ENCODE assay signal across 28 cellular contexts in the genomic region with DNA sequence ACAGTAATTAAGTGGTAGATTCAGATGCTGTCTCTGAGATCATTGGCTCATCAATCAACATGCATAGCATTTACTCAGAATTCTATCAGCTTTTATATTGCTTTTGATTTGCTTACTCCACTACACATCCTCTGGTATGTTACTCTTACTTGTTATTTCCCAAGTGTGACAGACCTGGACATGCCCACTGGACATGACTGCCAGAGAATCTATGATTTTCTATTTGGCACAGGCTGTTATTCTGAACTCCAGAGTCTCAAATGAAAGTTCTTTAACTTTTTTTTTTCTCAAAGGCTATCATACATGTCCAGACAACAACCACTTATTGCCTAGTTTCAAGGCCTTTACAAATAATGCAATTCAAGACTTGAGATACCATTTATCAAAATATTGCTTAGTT.
"Had no signal": no experiment of that assay in that cellular context is flagged by ENCODE, and none has a peak within 500 bp of the region (broad histone marks: within the 10 kb centered on the region; RNA-seq: fewer than 3 reads in every experiment).

No MANE protein-coding gene starts in this region.

- DNase-seq: activated CD4-positive, alpha-beta memory T cell treated with anti-CD3 and anti-CD28 coated beads for 36 hours; activated CD4-positive, alpha-beta T cell treated with anti-CD3 and anti-CD28 coated beads for 36 hours; activated CD4-positive, alpha-beta T cell treated with anti-CD3 and anti-CD28 coated beads, Interleukin-2, amount 10 ng/mL, durations not matched to agents 24 days and 14 days; activated CD4-positive, CD25-positive, alpha-beta regulatory T cell; activated CD4-positive, CD25-positive, alpha-beta regulatory T cell treated with anti-CD3 and anti-CD28 coated beads, Interleukin-2, amount 50 U/mL, for 72 hours; activated CD8-positive, alpha-beta memory T cell treated with anti-CD3 and anti-CD28 coated beads, Interleukin-2, amount 10 ng/mL, durations not matched to agents 7 days and 5 days; activated CD8-positive, alpha-beta memory T cell treated with anti-CD3 and anti-CD28 coated beads, Interleukin-2, amount 50 U/mL, for 4 hours; activated CD8-positive, alpha-beta T cell treated with anti-CD3 and anti-CD28 coated beads, Interleukin-2, amount 10 ng/mL, durations not matched to agents 7 days and 5 days; activated gamma-delta T cell; activated naive CD4-positive, alpha-beta T cell; activated naive CD4-positive, alpha-beta T cell treated with anti-CD3 and anti-CD28 coated beads, Interleukin-2, amount 10 ng/mL, durations not matched to agents 7 days and 5 days; activated naive CD8-positive, alpha-beta T cell treated with anti-CD3 and anti-CD28 coated beads, Interleukin-2, amount 10 ng/mL, durations not matched to agents 7 days and 5 days; activated T-cell treated with anti-CD3 and anti-CD28 coated beads, Interleukin-2, amount 50 U/mL, for 1 hour; activated T-cell treated with anti-CD3 and anti-CD28 coated beads, Interleukin-2, amount 50 U/mL, for 72 hours; caudate nucleus; cerebellar nuclear complex; colonic mucosa; effector CD8-positive, alpha-beta T cell; erythroblast; foreskin melanocyte; heart right ventricle; T-helper 2 cell had no signal

- H3K4me3 Mint-ChIP-seq: activated CD4-positive, alpha-beta memory T cell treated with anti-CD3 and anti-CD28 coated beads for 36 hours; activated CD4-positive, alpha-beta T cell treated with anti-CD3 and anti-CD28 coated beads for 36 hours; activated CD4-positive, alpha-beta T cell treated with anti-CD3 and anti-CD28 coated beads, Interleukin-2, amount 10 ng/mL, durations not matched to agents 24 days and 14 days; activated CD8-positive, alpha-beta memory T cell treated with anti-CD3 and anti-CD28 coated beads, Interleukin-2, amount 10 ng/mL, durations not matched to agents 7 days and 5 days; activated CD8-positive, alpha-beta T cell treated with anti-CD3 and anti-CD28 coated beads, Interleukin-2, amount 10 ng/mL, durations not matched to agents 7 days and 5 days; activated naive CD4-positive, alpha-beta T cell treated with anti-CD3 and anti-CD28 coated beads, Interleukin-2, amount 10 ng/mL, durations not matched to agents 7 days and 5 days; activated naive CD8-positive, alpha-beta T cell treated with anti-CD3 and anti-CD28 coated beads, Interleukin-2, amount 10 ng/mL, durations not matched to agents 7 days and 5 days; activated T-cell treated with anti-CD3 and anti-CD28 coated beads, Interleukin-2, amount 50 U/mL, for 72 hours; brain had no signal

- H3K9me3 Mint-ChIP-seq: activated CD4-positive, alpha-beta T cell treated with anti-CD3 and anti-CD28 coated beads, Interleukin-2, amount 10 ng/mL, durations not matched to agents 24 days and 14 days had no signal

- H3K79me2 ChIP-seq: hepatocyte had no signal

- H3K4me3 ChIP-seq: ascending aorta, colonic mucosa, esophagus muscularis mucosa, gastroesophageal sphincter, heart right ventricle, hepatocyte had no signal

- H3K36me3 Mint-ChIP-seq: activated CD4-positive, alpha-beta memory T cell treated with anti-CD3 and anti-CD28 coated beads for 36 hours; activated CD8-positive, alpha-beta memory T cell treated with anti-CD3 and anti-CD28 coated beads, Interleukin-2, amount 10 ng/mL, durations not matched to agents 7 days and 5 days; activated naive CD4-positive, alpha-beta T cell treated with anti-CD3 and anti-CD28 coated beads, Interleukin-2, amount 10 ng/mL, durations not matched to agents 7 days and 5 days; activated naive CD4-positive, alpha-beta T cell treated with anti-CD3 and anti-CD28 coated beads, Interleukin-2, amount 50 U/mL, for 72 hours; activated naive CD8-positive, alpha-beta T cell treated with anti-CD3 and anti-CD28 coated beads, Interleukin-2, amount 10 ng/mL, durations not matched to agents 7 days and 5 days; brain had no signal

- H2AFZ ChIP-seq: hepatocyte had no signal

- H3K4me2 ChIP-seq: hepatocyte had no signal

- H3K4me1 ChIP-seq: ascending aorta, colonic mucosa, esophagus muscularis mucosa, gastroesophageal sphincter had no signal

- H3K27ac Mint-ChIP-seq: activated CD4-positive, alpha-beta memory T cell treated with anti-CD3 and anti-CD28 coated beads for 36 hours; activated CD4-positive, alpha-beta T cell treated with anti-CD3 and anti-CD28 coated beads for 36 hours; activated CD4-positive, alpha-beta T cell treated with anti-CD3 and anti-CD28 coated beads, Interleukin-2, amount 10 ng/mL, durations not matched to agents 24 days and 14 days; activated CD8-positive, alpha-beta memory T cell treated with anti-CD3 and anti-CD28 coated beads, Interleukin-2, amount 10 ng/mL, durations not matched to agents 7 days and 5 days; activated CD8-positive, alpha-beta T cell treated with anti-CD3 and anti-CD28 coated beads, Interleukin-2, amount 10 ng/mL, durations not matched to agents 7 days and 5 days; activated naive CD4-positive, alpha-beta T cell treated with anti-CD3 and anti-CD28 coated beads, Interleukin-2, amount 10 ng/mL, durations not matched to agents 7 days and 5 days; activated naive CD4-positive, alpha-beta T cell treated with anti-CD3 and anti-CD28 coated beads, Interleukin-2, amount 50 U/mL, for 72 hours; activated naive CD8-positive, alpha-beta T cell treated with anti-CD3 and anti-CD28 coated beads, Interleukin-2, amount 10 ng/mL, durations not matched to agents 7 days and 5 days; activated T-cell treated with anti-CD3 and anti-CD28 coated beads, Interleukin-2, amount 50 U/mL, for 72 hours; brain had no signal

- H3K9me3 ChIP-seq: colonic mucosa, esophagus muscularis mucosa had no signal

- H3K27ac ChIP-seq: ascending aorta, colonic mucosa, esophagus muscularis mucosa, gastroesophageal sphincter, heart right ventricle, hepatocyte had no signal

- H3K36me3 ChIP-seq: ascending aorta, colonic mucosa, esophagus muscularis mucosa, gastroesophageal sphincter, heart right ventricle had no signal

- H3K27me3 ChIP-seq: ascending aorta, colonic mucosa, esophagus muscularis mucosa, gastroesophageal sphincter, heart right ventricle, hepatocyte had no signal

- H3K4me1 Mint-ChIP-seq: activated CD4-positive, alpha-beta T cell treated with anti-CD3 and anti-CD28 coated beads for 36 hours; activated CD4-positive, alpha-beta T cell treated with anti-CD3 and anti-CD28 coated beads, Interleukin-2, amount 10 ng/mL, durations not matched to agents 24 days and 14 days; activated CD8-positive, alpha-beta memory T cell treated with anti-CD3 and anti-CD28 coated beads, Interleukin-2, amount 10 ng/mL, durations not matched to agents 7 days and 5 days; activated naive CD4-positive, alpha-beta T cell treated with anti-CD3 and anti-CD28 coated beads, Interleukin-2, amount 10 ng/mL, durations not matched to agents 7 days and 5 days; activated naive CD8-positive, alpha-beta T cell treated with anti-CD3 and anti-CD28 coated beads, Interleukin-2, amount 10 ng/mL, durations not matched to agents 7 days and 5 days; brain had no signal

- H3K27me3 Mint-ChIP-seq: activated CD4-positive, alpha-beta memory T cell treated with anti-CD3 and anti-CD28 coated beads for 36 hours; activated CD4-positive, alpha-beta T cell treated with anti-CD3 and anti-CD28 coated beads for 36 hours; activated CD4-positive, alpha-beta T cell treated with anti-CD3 and anti-CD28 coated beads, Interleukin-2, amount 10 ng/mL, durations not matched to agents 24 days and 14 days; activated CD8-positive, alpha-beta memory T cell treated with anti-CD3 and anti-CD28 coated beads, Interleukin-2, amount 10 ng/mL, durations not matched to agents 7 days and 5 days; activated naive CD4-positive, alpha-beta T cell treated with anti-CD3 and anti-CD28 coated beads, Interleukin-2, amount 10 ng/mL, durations not matched to agents 7 days and 5 days; activated naive CD8-positive, alpha-beta T cell treated with anti-CD3 and anti-CD28 coated beads, Interleukin-2, amount 10 ng/mL, durations not matched to agents 7 days and 5 days had no signal
